In genomic region chr2:64608867-64609228, GRCh38 we compare ENCODE assay signal across 8 cellular contexts. TPM values are rescaled to one million over a fixed set of nuclear protein-coding genes. Genes with fewer than 3 reads are reported as not detected.
DNase-seq lines count a peak whose midpoint lies in the region; ATAC-seq and TF ChIP-seq lines count a peak whose summit lies in the region.

No MANE protein-coding gene starts in this region.

- peak overlapping the region; percentile 77 for H3K27ac Mint-ChIP-seq in activated naive CD8-positive, alpha-beta T cell treated with anti-CD3 and anti-CD28 coated beads, Interleukin-2, amount 10 ng/mL, durations not matched to agents 7 days and 5 days

- no peak for TF ChIP-seq POLR2A in lower leg skin (IDR thresholded peaks at IDR 0.05)

- peak; percentile 0 for ATAC-seq in HG02571 (IDR thresholded peaks at IDR 0.05; ENCODE audit: unreplicated experiment)
- ATAC-seq in activated naive CD8-positive, alpha-beta T cell treated with anti-CD3 and anti-CD28 coated beads, Interleukin-2, amount 10 ng/mL, durations not matched to agents 7 days and 5 days (ENCODE audit: low read depth) = peak; percentile 6

- H3K36me3 ChIP-seq in BLaER1 = no peaks in the 10 kb centered on the region
- H3K36me3 ChIP-seq in urinary bladder (ENCODE audit: insufficient read depth) = no peaks in the 10 kb centered on the region

- H3K27ac ChIP-seq in BLaER1 (peak overlapping the region; percentile 71), urinary bladder (ENCODE audit: low read depth) (peak overlapping the region; percentile 1)

- no peaks in the 10 kb centered on the region for H3K36me3 Mint-ChIP-seq in activated naive CD8-positive, alpha-beta T cell treated with anti-CD3 and anti-CD28 coated beads, Interleukin-2, amount 10 ng/mL, durations not matched to agents 7 days and 5 days

- intact Hi-C loops in lower leg skin (cut with DNase I; ENCODE audit: low total_unique reads) = no loop called here

- peak overlapping the region; percentile 92 for H3K4me2 ChIP-seq in BLaER1

- TF ChIP-seq CTCF in lower leg skin (IDR thresholded peaks at IDR 0.05) = no peak

- POLR2A ChIA-PET in activated naive CD8-positive, alpha-beta T cell treated with anti-CD3 and anti-CD28 coated beads, Interleukin-2, amount 10 ng/mL, durations not matched to agents 7 days and 5 days (lab: Charles Lee) = interaction anchor here (0.6 to 5.1 kb wide), 11 partner anchors 9 to 441 kb away, joined by 3 to 29 read pairs (median 3); partner anchors contain the start of genes AFTPH and SERTAD2

- peak overlapping the region; percentile 78 for H3K9ac ChIP-seq in BLaER1

- no peaks in the 10 kb centered on the region for H3K9me3 ChIP-seq in BLaER1

- H3K4me1 ChIP-seq in BLaER1 = peaks cover 42% of the 10 kb centered on the region
- H3K4me1 ChIP-seq in urinary bladder (ENCODE audit: insufficient read depth) = no peaks in the 10 kb centered on the region

- no peak for DNase-seq in activated naive CD8-positive, alpha-beta T cell treated with anti-CD3 and anti-CD28 coated beads, Interleukin-2, amount 10 ng/mL, durations not matched to agents 7 days and 5 days
- DNase-seq in lower leg skin (ENCODE audit: low spot score in 2 of 2) (peak; percentile 41 to 88), HK-2 (ENCODE audit: unreplicated experiment) (no peak), NCI-H774 (lab: John Stamatoyannopoulos, UW) (no peak)
- DNase-seq in stimulated activated CD4-positive, alpha-beta T cell treated with anti-CD3 and anti-CD28 coated beads, Interleukin-4, amount 100 ng/mL, for 24 hours = no peak

- H4K20me1 ChIP-seq in BLaER1 = no peaks in the 10 kb centered on the region

- H3K4me3 ChIP-seq in BLaER1 (peak overlapping the region; percentile 68), lower leg skin (ENCODE audit: low read depth, poor library complexity, severe bottlenecking) (peak overlapping the region; percentile 16), urinary bladder (ENCODE audit: low read depth, low read length) (peak overlapping the region; percentile 56)

- H3K4me1 Mint-ChIP-seq in activated naive CD8-positive, alpha-beta T cell treated with anti-CD3 and anti-CD28 coated beads, Interleukin-2, amount 10 ng/mL, durations not matched to agents 7 days and 5 days = peaks cover 20% of the 10 kb centered on the region

- peaks cover 37% of the 10 kb centered on the region for H3K27me3 ChIP-seq in BLaER1

- H3K27me3 Mint-ChIP-seq in activated naive CD8-positive, alpha-beta T cell treated with anti-CD3 and anti-CD28 coated beads, Interleukin-2, amount 10 ng/mL, durations not matched to agents 7 days and 5 days = peaks cover 19% of the 10 kb centered on the region

- WGBS in lower leg skin, 2 donors = 9 to 33% methylated on average over 12 to 20 of the region's 20 CpGs
- WGBS in urinary bladder = 27% methylated on average over 20 of the region's 20 CpGs

- peak overlapping the region; percentile 76 for H3K4me3 Mint-ChIP-seq in activated naive CD8-positive, alpha-beta T cell treated with anti-CD3 and anti-CD28 coated beads, Interleukin-2, amount 10 ng/mL, durations not matched to agents 7 days and 5 days

- H3K9me3 Mint-ChIP-seq in activated naive CD8-positive, alpha-beta T cell treated with anti-CD3 and anti-CD28 coated beads, Interleukin-2, amount 10 ng/mL, durations not matched to agents 7 days and 5 days = peaks cover 3% of the 10 kb centered on the region

RNA-seq across cellular contexts. Expression of gene SERTAD2, which starts 44.9 kb away (rescaled TPM):
- 10 to 100 TPM; 27.0 to 27.7 TPM for total RNA-seq in activated naive CD8-positive, alpha-beta T cell treated with anti-CD3 and anti-CD28 coated beads, Interleukin-2, amount 10 ng/mL, durations not matched to agents 7 days and 5 days
- total RNA-seq in lower leg skin (10 to 100 TPM; 27.7 to 31.8 (median 30.7) TPM), urinary bladder (14.6 TPM)
- polyA plus RNA-seq in urinary bladder = 17.6 TPM

Comparison
In these comparisons a context has a peak if more than half of its experiments do, and no peak if none do; other contexts are left out.
1. H3K4me3 ChIP-seq: peak in every context shown above with its lines; median percentile 68 in BLaER1; 56 in urinary bladder; 16 in lower leg skin.
2. DNase-seq: peak in lower leg skin (2 of 2); none in activated naive CD8-positive, alpha-beta T cell treated with anti-CD3 and anti-CD28 coated beads, Interleukin-2, amount 10 ng/mL, durations not matched to agents 7 days and 5 days (single experiment), HK-2 (single experiment), NCI-H774 (single experiment) and stimulated activated CD4-positive, alpha-beta T cell treated with anti-CD3 and anti-CD28 coated beads, Interleukin-4, amount 100 ng/mL, for 24 hours (single experiment).